13 cellular contexts compared by ENCODE assay signal in genomic region chr1:228850141-228851100, GRCh38.
A peak's percentile ranks its signal among the peaks of the same experiment; 100 is the strongest.
DNase-seq lines count a peak whose midpoint lies in the region; ATAC-seq, FAIRE-seq and TF ChIP-seq lines count a peak whose summit lies in the region.
"Had no signal": no experiment of that assay in that cellular context is flagged by ENCODE, and none has a peak within 500 bp of the region (broad histone marks: within the 10 kb centered on the region; RNA-seq: fewer than 3 reads in every experiment).

No MANE protein-coding gene starts in this region.

- H3K36me3 ChIP-seq in HepG2 (replicated peaks in 1 of 2; ENCODE audit: control insufficient read depth in 1 of 2, insufficient read depth in 2 of 2, low read length in 2 of 2) (no peaks in the 10 kb centered on the region), upper lobe of right lung (no peaks in the 10 kb centered on the region)

- DNase-seq in SKM-1 treated with dmso at 0.1 percent for 144 hours (lab: John Stamatoyannopoulos, UW; ENCODE audit: unreplicated experiment) (peak; percentile 45), HepG2 (ENCODE audit: low spot score) (no peak), upper lobe of right lung (no peak), KG1 (lab: John Stamatoyannopoulos, UW) (no peak)
- no peak for DNase-seq in effector CD8-positive, alpha-beta T cell (lab: John Stamatoyannopoulos, UW)
- DNase-seq: activated naive CD4-positive, alpha-beta T cell; endodermal cell; NCI-H2029 treated with DMSO at 0.1 percent for 48 hours; SHP77 had no signal

- peak overlapping the region; percentile 28 for H3K27ac ChIP-seq in HepG2 (ENCODE audit: extremely low read length, insufficient read depth, low read length)
- H3K27ac ChIP-seq in upper lobe of right lung: no peak overlapping the region

- peaks cover 60% of the 10 kb centered on the region for H3K4me1 ChIP-seq in HepG2 (ENCODE audit: insufficient read depth, low read length)
- H3K4me1 ChIP-seq in upper lobe of right lung: no peaks in the 10 kb centered on the region

- POLR2A ChIA-PET in HepG2 (lab: Yijun Ruan, JAX): interaction anchor here (0.8 to 4.4 kb wide), 5 partner anchors 9 to 114 kb away, joined by 3 to 44 read pairs (median 4); no protein-coding TSS in a partner anchor

- H3K4me2 ChIP-seq in HepG2 (ENCODE audit: low read depth, low read length): no peak overlapping the region

- H3K27me3 ChIP-seq in HepG2 (ENCODE audit: control insufficient read depth in 1 of 2, insufficient read depth in 2 of 2, low read length in 2 of 2) (no peaks in the 10 kb centered on the region), upper lobe of right lung (no peaks in the 10 kb centered on the region)

- ATAC-seq in HG02759 (IDR thresholded peaks at IDR 0.05; ENCODE audit: unreplicated experiment): peak; percentile 38
- ATAC-seq in HepG2: no peak
- peak; percentile 32 for ATAC-seq in upper lobe of right lung
- ATAC-seq in GM18909 (IDR thresholded peaks at IDR 0.05; ENCODE audit: poor library complexity, unreplicated experiment): no peak

- no peaks in the 10 kb centered on the region for H3K79me2 ChIP-seq in HepG2 (ENCODE audit: insufficient read depth, low read length)

- H3K4me3 ChIP-seq in HepG2 (replicated peaks in 1 of 3; ENCODE audit: insufficient read depth in 1 of 3, low read depth in 2 of 3, low read length in 3 of 3): no peak overlapping the region
- no peak overlapping the region for H3K4me3 ChIP-seq in upper lobe of right lung

- TF ChIP-seq POLR2A in HepG2 (IDR thresholded peaks at IDR 0.05; ENCODE audit: insufficient read depth in 1 of 2, low read depth in 2 of 2, low read length in 2 of 2): no peak

- no peak overlapping the region for H2AFZ ChIP-seq in HepG2 (ENCODE audit: low read length)

- H4K20me1 ChIP-seq in HepG2 (ENCODE audit: insufficient read depth, low read length): no peaks in the 10 kb centered on the region

- no peak overlapping the region for H3K9ac ChIP-seq in HepG2 (ENCODE audit: insufficient read depth, low read depth, low read length)

- FAIRE-seq in HepG2 (lab: Jason Lieb, UNC): no peak
- FAIRE-seq: frontal cortex, TTC549 had no signal

- WGBS in HepG2 (ENCODE audit: low lambda C conversion rate): 65% methylated on average over 11 of the region's 11 CpGs

- in situ Hi-C loops in HepG2 (cut with HindIII; ENCODE audit: extremely low pct_ligation_motif_present, low pct_unique_long_range_greater_than_20kb): no loop called here

- intact Hi-C loops in HepG2 (cut with micrococcal nuclease; ENCODE audit: unreplicated experiment) (no loop called here), upper lobe of right lung (cut with DNase I) (no loop called here)

- CTCF ChIA-PET in HepG2 (lab: Yijun Ruan, JAX; ENCODE audit: low intra/inter-chr PET ratio, low total read pairs): no interaction called here

- no peak for TF ChIP-seq RAD21 in HepG2 (CRISPR knock-in tag; IDR thresholded peaks at IDR 0.05)

- TF ChIP-seq EP300 in HepG2 (IDR thresholded peaks at IDR 0.05; ENCODE audit: low read depth in 2 of 2, low read length in 2 of 2) (no peak), HepG2 (CRISPR knock-in tag; IDR thresholded peaks at IDR 0.05; ENCODE audit: borderline replicate concordance) (no peak)

- H3K9me3 ChIP-seq in HepG2 (ENCODE audit: low read length) (no peaks in the 10 kb centered on the region), upper lobe of right lung (no peaks in the 10 kb centered on the region)

- TF ChIP-seq CTCF in HepG2 (CRISPR knock-in tag; IDR thresholded peaks at IDR 0.05): no peak
- TF ChIP-seq CTCF in upper lobe of right lung (IDR thresholded peaks at IDR 0.05): no peak

- no TSS peak for BruUV-seq in HepG2 (replicated peaks; lab: Mats Ljungman, UMichigan)

TF ChIP-seq in HepG2, 621 proteins besides CTCF, POLR2A, EP300 and RAD21:
- no peak for TF ChIP-seq ZNF496 (CRISPR knock-in tag; IDR thresholded peaks at IDR 0.05; ENCODE audit: insufficient replicate concordance)
- TF ChIP-seq HNF4A (CRISPR knock-in tag; IDR thresholded peaks at IDR 0.05): no peak
- no peak for TF ChIP-seq ATF7-NPFF (CRISPR knock-in tag; IDR thresholded peaks at IDR 0.05; ENCODE audit: low read depth)
- no peak for TF ChIP-seq ZNF326 (CRISPR knock-in tag; IDR thresholded peaks at IDR 0.05; ENCODE audit: borderline replicate concordance)
- TF ChIP-seq, protein P1, sequence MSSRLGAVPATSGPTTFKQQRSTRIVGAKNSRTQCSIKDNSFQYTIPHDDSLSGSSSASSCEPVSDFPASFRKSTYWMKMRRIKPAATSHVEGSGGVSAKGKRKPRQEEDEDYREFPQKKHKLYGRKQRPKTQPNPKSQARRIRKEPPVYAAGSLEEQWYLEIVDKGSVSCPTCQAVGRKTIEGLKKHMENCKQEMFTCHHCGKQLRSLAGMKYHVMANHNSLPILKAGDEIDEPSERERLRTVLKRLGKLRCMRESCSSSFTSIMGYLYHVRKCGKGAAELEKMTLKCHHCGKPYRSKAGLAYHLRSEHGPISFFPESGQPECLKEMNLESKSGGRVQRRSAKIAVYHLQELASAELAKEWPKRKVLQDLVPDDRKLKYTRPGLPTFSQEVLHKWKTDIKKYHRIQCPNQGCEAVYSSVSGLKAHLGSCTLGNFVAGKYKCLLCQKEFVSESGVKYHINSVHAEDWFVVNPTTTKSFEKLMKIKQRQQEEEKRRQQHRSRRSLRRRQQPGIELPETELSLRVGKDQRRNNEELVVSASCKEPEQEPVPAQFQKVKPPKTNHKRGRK (CRISPR knock-in tag; IDR thresholded peaks at IDR 0.05): no peak
- no peak for TF ChIP-seq ZNF740 (CRISPR knock-in tag; IDR thresholded peaks at IDR 0.05)
- TF ChIP-seq PRPF4 (IDR thresholded peaks at IDR 0.05; ENCODE audit: low read depth, low read length, poor library complexity, severe bottlenecking): no peak
- TF ChIP-seq RBM22 (optimal IDR thresholded peaks at IDR 0.05; ENCODE audit: low read length): no peak
- TF ChIP-seq NRL (CRISPR knock-in tag; IDR thresholded peaks at IDR 0.05; ENCODE audit: borderline replicate concordance): no peak
- no peak for TF ChIP-seq NR2F1 (CRISPR knock-in tag; IDR thresholded peaks at IDR 0.05)
- no peak for TF ChIP-seq ZNF24 (IDR thresholded peaks at IDR 0.05)
- TF ChIP-seq, protein P2, sequence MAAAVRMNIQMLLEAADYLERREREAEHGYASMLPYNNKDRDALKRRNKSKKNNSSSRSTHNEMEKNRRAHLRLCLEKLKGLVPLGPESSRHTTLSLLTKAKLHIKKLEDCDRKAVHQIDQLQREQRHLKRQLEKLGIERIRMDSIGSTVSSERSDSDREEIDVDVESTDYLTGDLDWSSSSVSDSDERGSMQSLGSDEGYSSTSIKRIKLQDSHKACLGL (CRISPR knock-in tag; IDR thresholded peaks at IDR 0.05): no peak
- TF ChIP-seq ZNF382 (CRISPR knock-in tag; IDR thresholded peaks at IDR 0.05; ENCODE audit: borderline replicate concordance): no peak
- TF ChIP-seq NPAS2 (CRISPR knock-in tag; IDR thresholded peaks at IDR 0.05; ENCODE audit: borderline replicate concordance): no peak
- TF ChIP-seq ZNF549 (CRISPR knock-in tag; IDR thresholded peaks at IDR 0.05): no peak

Comparison
In these comparisons a context has a peak if more than half of its experiments do, and no peak if none do; other contexts are left out.
1. ATAC-seq: peak in HG02759 (single experiment) and upper lobe of right lung (single experiment); none in HepG2 (single experiment) and GM18909 (single experiment).